ENCODE assay signal across 8 cellular contexts in the genomic region with DNA sequence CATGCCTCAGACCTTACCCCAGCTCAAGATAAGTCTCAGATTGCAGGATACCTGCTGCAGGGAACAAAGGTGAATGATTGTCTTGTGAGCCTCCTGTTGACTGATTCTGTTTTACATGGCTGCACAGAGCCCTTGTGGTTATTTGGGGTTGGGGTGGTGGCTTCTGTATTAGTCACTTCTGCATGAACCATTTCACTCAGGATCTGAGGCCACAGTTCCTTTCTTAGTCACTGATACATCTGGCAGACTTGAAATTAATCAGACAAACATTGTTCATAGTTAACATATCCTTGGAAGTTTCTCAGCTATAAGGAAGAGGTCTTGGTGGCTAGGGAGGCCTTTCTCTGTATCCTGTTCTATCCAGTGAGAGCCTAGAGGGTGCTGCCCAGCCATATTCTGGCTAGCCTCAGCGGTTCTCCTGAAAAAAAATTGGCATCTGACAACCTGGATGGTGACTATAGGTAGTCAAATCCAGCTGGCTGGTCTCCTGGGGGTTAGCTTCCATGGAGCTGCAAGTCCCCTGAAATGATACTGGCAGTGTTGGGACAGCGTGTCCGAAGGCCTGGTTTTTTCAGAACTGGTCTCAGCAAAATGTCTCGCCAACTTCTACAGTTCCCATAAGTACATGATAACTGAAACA. TPM values are rescaled to one million over a fixed set of nuclear protein-coding genes. Genes with fewer than 3 reads are reported as not detected.
DNase-seq lines count a peak whose midpoint lies in the region; ATAC-seq and TF ChIP-seq lines count a peak whose summit lies in the region.

No MANE protein-coding gene starts in this region.

- no peak for TF ChIP-seq EP300 in suprapubic skin (IDR thresholded peaks at IDR 0.05)

- POLR2A ChIA-PET in CD4-positive, alpha-beta memory T cell (lab: Charles Lee; ENCODE audit: partially characterized antibody) = no interaction called here

- H3K9me3 ChIP-seq in suprapubic skin = no peaks in the 10 kb centered on the region
- no peaks in the 10 kb centered on the region for H3K9me3 ChIP-seq in CD4-positive, alpha-beta memory T cell (ENCODE audit: control insufficient read depth in 1 of 2, low read length in 2 of 2)

- H3K27ac ChIP-seq in suprapubic skin = no peak overlapping the region
- no peak overlapping the region for H3K27ac ChIP-seq in CD4-positive, alpha-beta memory T cell (ENCODE audit: low read depth, low read length)

- no peak for TF ChIP-seq CTCF in fibroblast of villous mesenchyme (IDR thresholded peaks at IDR 0.05; ENCODE audit: insufficient read depth, low read depth, low read length)
- no peak for TF ChIP-seq CTCF in type B pancreatic cell (conservative IDR thresholded peaks at IDR 0.05)
- no peak for TF ChIP-seq CTCF in suprapubic skin (IDR thresholded peaks at IDR 0.05)

- TF ChIP-seq POLR2A in GM18505 (IDR thresholded peaks at IDR 0.05; ENCODE audit: borderline replicate concordance, extremely low read depth, insufficient read depth, insufficient read length) = no peak
- no peak for TF ChIP-seq POLR2A in suprapubic skin (IDR thresholded peaks at IDR 0.05)

- DNase-seq in MV-4-11 (lab: John Stamatoyannopoulos, UW) (peak; percentile 80), fibroblast of villous mesenchyme (ENCODE audit: low read depth) (peak; percentile 62), type B pancreatic cell (ENCODE audit: extremely low spot score, unreplicated experiment) (no peak), suprapubic skin (ENCODE audit: low spot score in 2 of 2) (no peak)
- DNase-seq in activated CD8-positive, alpha-beta memory T cell treated with anti-CD3 and anti-CD28 coated beads for 24 hours = no peak
- no peak for DNase-seq in CD4-positive, alpha-beta memory T cell

- H3K4me3 ChIP-seq in fibroblast of villous mesenchyme (ENCODE audit: low read depth, low read length) (no peak overlapping the region), suprapubic skin (no peak overlapping the region)
- H3K4me3 ChIP-seq in CD4-positive, alpha-beta memory T cell (ENCODE audit: low read length in 2 of 2) = no peak overlapping the region

- no peaks in the 10 kb centered on the region for H3K4me1 Mint-ChIP-seq in type B pancreatic cell (ENCODE audit: unreplicated experiment)
- H3K4me1 Mint-ChIP-seq in CD4-positive, alpha-beta memory T cell = peaks cover 0 to 10% (median 0%) of the 10 kb centered on the region in 4 donors

- no peaks in the 10 kb centered on the region for H3K9me3 Mint-ChIP-seq in type B pancreatic cell
- H3K9me3 Mint-ChIP-seq in CD4-positive, alpha-beta memory T cell = no peaks in the 10 kb centered on the region

- WGBS in suprapubic skin = 87% methylated on average over 4 of the region's 4 CpGs

- H3K4me1 ChIP-seq in suprapubic skin = no peaks in the 10 kb centered on the region
- no peaks in the 10 kb centered on the region for H3K4me1 ChIP-seq in CD4-positive, alpha-beta memory T cell (ENCODE audit: insufficient read depth, low read length)

- no peaks in the 10 kb centered on the region for H3K27me3 ChIP-seq in suprapubic skin
- no peaks in the 10 kb centered on the region for H3K27me3 ChIP-seq in CD4-positive, alpha-beta memory T cell (ENCODE audit: insufficient read depth, low read length)

- H3K36me3 Mint-ChIP-seq in type B pancreatic cell = no peaks in the 10 kb centered on the region
- H3K36me3 Mint-ChIP-seq in CD4-positive, alpha-beta memory T cell = peaks cover 59 to 60% of the 10 kb centered on the region in 2 donors

- peaks cover 64% of the 10 kb centered on the region for H3K36me3 ChIP-seq in suprapubic skin
- H3K36me3 ChIP-seq in CD4-positive, alpha-beta memory T cell (ENCODE audit: insufficient read depth, low read length) = peaks cover 38% of the 10 kb centered on the region

- H3K27ac Mint-ChIP-seq in type B pancreatic cell = no peak overlapping the region
- peak overlapping the region in 3 of 7 donors; percentile 1 to 58 (median 36) for H3K27ac Mint-ChIP-seq in CD4-positive, alpha-beta memory T cell

- ATAC-seq in GM18505 (IDR thresholded peaks at IDR 0.05; ENCODE audit: unreplicated experiment) = peak; percentile 89
- peak; percentile 86 for ATAC-seq in GM21737 (IDR thresholded peaks at IDR 0.05; ENCODE audit: unreplicated experiment)

- intact Hi-C loops in CD4-positive, alpha-beta memory T cell (cut with micrococcal nuclease) = no loop called here

- CTCF ChIA-PET in CD4-positive, alpha-beta memory T cell (lab: Charles Lee; ENCODE audit: partially characterized antibody) = no interaction called here

- H3K27me3 Mint-ChIP-seq in type B pancreatic cell = no peaks in the 10 kb centered on the region
- H3K27me3 Mint-ChIP-seq in CD4-positive, alpha-beta memory T cell = no peaks in the 10 kb centered on the region

- H3K4me3 Mint-ChIP-seq in type B pancreatic cell = no peak overlapping the region
- H3K4me3 Mint-ChIP-seq in CD4-positive, alpha-beta memory T cell = no peak overlapping the region

RNA-seq across cellular contexts. Expression of gene PLK1, which starts 8.4 kb away (rescaled TPM):
- total RNA-seq in fibroblast of villous mesenchyme = 12.6 and 24.6 TPM in 2 replicates
- 21.6 and 67.2 TPM in 2 replicates for total RNA-seq in type B pancreatic cell (ENCODE audit: low replicate concordance)
- 1 to 10 TPM; 4.6 to 8.3 (median 6.5) TPM for total RNA-seq in suprapubic skin
- total RNA-seq in CD4-positive, alpha-beta memory T cell = 1 to 10 TPM; 3.0 to 3.5 TPM
- under 1 TPM in 1 of 2 donors, not detected in 1; 0.18 TPM for polyA plus RNA-seq in CD4-positive, alpha-beta memory T cell

RNA-seq across cellular contexts. Expression of gene DCTN5, which starts 29.0 kb away (rescaled TPM):
- total RNA-seq in fibroblast of villous mesenchyme (31.9 and 47.1 TPM in 2 replicates), type B pancreatic cell (ENCODE audit: low replicate concordance) (77.8 and 78.3 TPM in 2 replicates), suprapubic skin (10 to 100 TPM; 45.8 to 52.0 (median 48.8) TPM)
- 10 to 100 TPM; 55.8 to 60.2 TPM for total RNA-seq in CD4-positive, alpha-beta memory T cell
- 10 to 100 TPM; 55.9 to 59.5 TPM for polyA plus RNA-seq in CD4-positive, alpha-beta memory T cell

RNA-seq across cellular contexts. Expression of gene PALB2, which starts 29.1 kb away (rescaled TPM):
- total RNA-seq in fibroblast of villous mesenchyme = 18.0 and 22.0 TPM in 2 replicates
- total RNA-seq in type B pancreatic cell (ENCODE audit: low replicate concordance) = 14.0 and 19.3 TPM in 2 replicates
- total RNA-seq in suprapubic skin = 10 to 100 TPM; 11.8 to 16.8 (median 15.8) TPM
- total RNA-seq in CD4-positive, alpha-beta memory T cell = 10 to 100 TPM; 12.4 to 15.0 TPM
- polyA plus RNA-seq in CD4-positive, alpha-beta memory T cell = 1 to 10 TPM; 5.4 to 7.2 TPM

RNA-seq across cellular contexts. Expression of gene ERN2, which starts 42.8 kb away (rescaled TPM):
- 0.43 TPM in 1 of 2 replicates, not detected in the other for total RNA-seq in fibroblast of villous mesenchyme
- total RNA-seq in type B pancreatic cell (ENCODE audit: low replicate concordance) = 0.64 and 3.1 TPM in 2 replicates
- total RNA-seq in suprapubic skin = 1 to 10 TPM in 1 of 4 donors, under 1 TPM in 3; 0.32 to 2.8 (median 0.79) TPM
- not detected for total RNA-seq in CD4-positive, alpha-beta memory T cell
- polyA plus RNA-seq in CD4-positive, alpha-beta memory T cell = not detected

Comparison
In these comparisons a context has a peak if more than half of its experiments do, and no peak if none do; other contexts are left out.
1. DNase-seq: peak in MV-4-11 (single experiment) and fibroblast of villous mesenchyme (single experiment); none in type B pancreatic cell (single experiment), suprapubic skin (0 of 2), activated CD8-positive, alpha-beta memory T cell treated with anti-CD3 and anti-CD28 coated beads for 24 hours (single experiment) and CD4-positive, alpha-beta memory T cell (0 of 5).